ENCODE assay signal across 15 cellular contexts in genomic region chr17:19411641-19412040, GRCh38. TPM values are rescaled to one million over a fixed set of nuclear protein-coding genes. Genes with fewer than 3 reads are reported as not detected.
DNase-seq lines count a peak whose midpoint lies in the region; ATAC-seq and TF ChIP-seq lines count a peak whose summit lies in the region.
"Had no signal": no experiment of that assay in that cellular context is flagged by ENCODE, and none has a peak within 500 bp of the region (broad histone marks: within the 10 kb centered on the region; RNA-seq: fewer than 3 reads in every experiment).

No MANE protein-coding gene starts in this region.

- H3K4me3 Mint-ChIP-seq in endodermal cell: no peak overlapping the region
- no peak overlapping the region for H3K4me3 Mint-ChIP-seq in neural progenitor cell
- no peak overlapping the region for H3K4me3 Mint-ChIP-seq in activated T-cell treated with anti-CD3 and anti-CD28 coated beads, Interleukin-2, amount 50 U/mL, for 24 hours
- H3K4me3 Mint-ChIP-seq: activated naive CD8-positive, alpha-beta T cell; nephron progenitor cell had no signal

- H3K9ac ChIP-seq in endodermal cell (ENCODE audit: extremely low read depth, low read length, poor library complexity, severe bottlenecking) (no peak overlapping the region), neural progenitor cell (no peak overlapping the region)

- H3K4me3 ChIP-seq in endodermal cell (ENCODE audit: low read length): no peak overlapping the region
- no peak overlapping the region for H3K4me3 ChIP-seq in neural progenitor cell
- H3K4me3 ChIP-seq in foreskin fibroblast (ENCODE audit: low read depth in 1 of 2, low read length in 2 of 2): no peak overlapping the region
- H3K4me3 ChIP-seq: testis had no signal

- no peaks in the 10 kb centered on the region for H3K4me1 ChIP-seq in endodermal cell (ENCODE audit: control insufficient read depth, insufficient read depth, low read length)
- peaks cover 13% of the 10 kb centered on the region for H3K4me1 ChIP-seq in neural progenitor cell
- H3K4me1 ChIP-seq: testis had no signal

- H2AFZ ChIP-seq in neural progenitor cell (replicated peaks): no peak overlapping the region

- H3K36me3 ChIP-seq in endodermal cell (ENCODE audit: control insufficient read depth, insufficient read depth, low read length) (no peaks in the 10 kb centered on the region), neural progenitor cell (no peaks in the 10 kb centered on the region)
- H3K36me3 ChIP-seq: esophagus squamous epithelium, spleen had no signal

- H3K4me1 Mint-ChIP-seq in endodermal cell: peaks cover 6% of the 10 kb centered on the region
- H3K4me1 Mint-ChIP-seq in neural progenitor cell: peaks cover 20% of the 10 kb centered on the region
- H3K4me1 Mint-ChIP-seq in activated T-cell treated with anti-CD3 and anti-CD28 coated beads, Interleukin-2, amount 50 U/mL, for 24 hours (ENCODE audit: low read depth): no peaks in the 10 kb centered on the region

- H3K79me2 ChIP-seq in neural progenitor cell (ENCODE audit: low read depth): no peaks in the 10 kb centered on the region

- H4K20me1 ChIP-seq in neural progenitor cell (ENCODE audit: low read depth): no peaks in the 10 kb centered on the region

- H3K9me3 ChIP-seq in endodermal cell (ENCODE audit: control insufficient read depth, low read length) (no peaks in the 10 kb centered on the region), neural progenitor cell (ENCODE audit: low read depth) (no peaks in the 10 kb centered on the region)
- H3K9me3 ChIP-seq: esophagus squamous epithelium, spleen, testis had no signal

- H3K9me3 Mint-ChIP-seq in endodermal cell (no peaks in the 10 kb centered on the region), neural progenitor cell (no peaks in the 10 kb centered on the region)
- no peaks in the 10 kb centered on the region for H3K9me3 Mint-ChIP-seq in activated T-cell treated with anti-CD3 and anti-CD28 coated beads, Interleukin-2, amount 50 U/mL, for 24 hours
- H3K9me3 Mint-ChIP-seq: nephron progenitor cell had no signal

- DNase-seq in Ammon's horn (ENCODE audit: low spot score) (peak; percentile 50), NCI-H2171 treated with DMSO at 0.1 percent for 48 hours (lab: John Stamatoyannopoulos, UW) (peak; percentile 94), endodermal cell (peak; percentile 53), neural progenitor cell (ENCODE audit: low spot score) (no peak), foreskin fibroblast (no peak)
- no peak for DNase-seq in stimulated activated CD4-positive, alpha-beta T cell treated with anti-CD3 and anti-CD28 coated beads, Interleukin-4, amount 100 ng/mL, for 24 hours
- DNase-seq in activated T-cell treated with anti-CD3 and anti-CD28 coated beads, Interleukin-2, amount 50 U/mL, for 24 hours: no peak
- DNase-seq: activated CD4-positive, CD25-positive, alpha-beta regulatory T cell; esophagus squamous epithelium; nephron progenitor cell; spleen; testis had no signal

- no peaks in the 10 kb centered on the region for H3F3A ChIP-seq in neural progenitor cell (ENCODE audit: low read depth)

- H3K36me3 Mint-ChIP-seq in endodermal cell (ENCODE audit: low read depth) (no peaks in the 10 kb centered on the region), neural progenitor cell (no peaks in the 10 kb centered on the region)
- no peaks in the 10 kb centered on the region for H3K36me3 Mint-ChIP-seq in activated T-cell treated with anti-CD3 and anti-CD28 coated beads, Interleukin-2, amount 50 U/mL, for 24 hours (ENCODE audit: low read depth)
- H3K36me3 Mint-ChIP-seq: activated naive CD8-positive, alpha-beta T cell had no signal

- no peak for TF ChIP-seq CTCF in endodermal cell (conservative IDR thresholded peaks at IDR 0.05)
- TF ChIP-seq CTCF in neural progenitor cell (IDR thresholded peaks at IDR 0.05): no peak
- TF ChIP-seq CTCF in foreskin fibroblast (IDR thresholded peaks at IDR 0.05; ENCODE audit: low read depth, low read length): no peak

- WGBS in endodermal cell (ENCODE audit: insufficient coverage in 1 of 2, insufficient read length in 1 of 2), 2 experiments: 88 to 95% methylated on average over 8 to 10 of the region's 10 CpGs

- H3K27me3 ChIP-seq in endodermal cell (ENCODE audit: control insufficient read depth, insufficient read depth, low read length, poor library complexity, severe bottlenecking) (no peaks in the 10 kb centered on the region), neural progenitor cell (no peaks in the 10 kb centered on the region)
- H3K27me3 ChIP-seq: testis had no signal

- no peak for ATAC-seq in HG02981 (IDR thresholded peaks at IDR 0.05; ENCODE audit: unreplicated experiment)

- no peak overlapping the region for H3K27ac Mint-ChIP-seq in endodermal cell
- no peak overlapping the region for H3K27ac Mint-ChIP-seq in neural progenitor cell
- no peak overlapping the region for H3K27ac Mint-ChIP-seq in activated T-cell treated with anti-CD3 and anti-CD28 coated beads, Interleukin-2, amount 50 U/mL, for 24 hours
- H3K27ac Mint-ChIP-seq: activated naive CD8-positive, alpha-beta T cell; nephron progenitor cell had no signal

- H3K27ac ChIP-seq in endodermal cell (ENCODE audit: low read depth, low read length) (no peak overlapping the region), neural progenitor cell (no peak overlapping the region)
- H3K27ac ChIP-seq: esophagus squamous epithelium, spleen, testis had no signal

- peak overlapping the region; percentile 58 for H3K4me2 ChIP-seq in neural progenitor cell

- H3K27me3 Mint-ChIP-seq in endodermal cell (ENCODE audit: insufficient read depth) (no peaks in the 10 kb centered on the region), neural progenitor cell (ENCODE audit: insufficient read depth, low read depth) (peaks cover 14% of the 10 kb centered on the region)
- H3K27me3 Mint-ChIP-seq in activated T-cell treated with anti-CD3 and anti-CD28 coated beads, Interleukin-2, amount 50 U/mL, for 24 hours: no peaks in the 10 kb centered on the region
- H3K27me3 Mint-ChIP-seq: activated naive CD8-positive, alpha-beta T cell had no signal

RNA-seq across cellular contexts. Expression of gene RNF112, which starts 0.6 kb away (rescaled TPM):
- total RNA-seq in endodermal cell (1 to 10 TPM; 1.1 to 1.9 TPM), neural progenitor cell (ENCODE audit: low replicate concordance) (0.86 and 1.8 TPM in 2 replicates)
- polyA plus RNA-seq in endodermal cell (2013, experiment 1 of 2): 1.4 TPM
- 1.1 TPM for polyA plus RNA-seq in endodermal cell (2013, experiment 2 of 2)

RNA-seq across cellular contexts. Expression of gene MFAP4, which starts 24.7 kb away (rescaled TPM):
- total RNA-seq in endodermal cell: 10 to 100 TPM; 11.1 to 36.8 TPM
- polyA plus RNA-seq in endodermal cell (2013, experiment 1 of 2): 20.4 TPM
- 18.1 TPM for polyA plus RNA-seq in endodermal cell (2013, experiment 2 of 2)
- total RNA-seq in neural progenitor cell (ENCODE audit: low replicate concordance): 0.22 TPM in 1 of 2 replicates, not detected in the other
- total RNA-seq: M059J had no signal

RNA-seq across cellular contexts. Expression of gene MAPK7, which starts 33.3 kb away (rescaled TPM):
- total RNA-seq in endodermal cell (10 to 100 TPM; 33.3 to 53.4 TPM), neural progenitor cell (ENCODE audit: low replicate concordance) (12.2 and 20.7 TPM in 2 replicates)
- 29.3 TPM for polyA plus RNA-seq in endodermal cell (2013, experiment 1 of 2)
- polyA plus RNA-seq in endodermal cell (2013, experiment 2 of 2): 25.5 TPM

RNA-seq across cellular contexts. Expression of gene B9D1, which starts 49.1 kb away (rescaled TPM):
- total RNA-seq in endodermal cell (10 to 100 TPM; 37.7 to 42.8 TPM), neural progenitor cell (ENCODE audit: low replicate concordance) (15.1 and 43.0 TPM in 2 replicates)
- 28.5 TPM for polyA plus RNA-seq in endodermal cell (2013, experiment 1 of 2)
- 25.0 TPM for polyA plus RNA-seq in endodermal cell (2013, experiment 2 of 2)

Comparison
In these comparisons a context has a peak if more than half of its experiments do, and no peak if none do; other contexts are left out.
1. DNase-seq: peak in Ammon's horn (single experiment), NCI-H2171 treated with DMSO at 0.1 percent for 48 hours (single experiment) and endodermal cell (single experiment); none in neural progenitor cell (single experiment), stimulated activated CD4-positive, alpha-beta T cell treated with anti-CD3 and anti-CD28 coated beads, Interleukin-4, amount 100 ng/mL, for 24 hours (single experiment), activated T-cell treated with anti-CD3 and anti-CD28 coated beads, Interleukin-2, amount 50 U/mL, for 24 hours (single experiment) and foreskin fibroblast (0 of 2).